ENCODE assay signal across 1 cellular context in the genomic region with DNA sequence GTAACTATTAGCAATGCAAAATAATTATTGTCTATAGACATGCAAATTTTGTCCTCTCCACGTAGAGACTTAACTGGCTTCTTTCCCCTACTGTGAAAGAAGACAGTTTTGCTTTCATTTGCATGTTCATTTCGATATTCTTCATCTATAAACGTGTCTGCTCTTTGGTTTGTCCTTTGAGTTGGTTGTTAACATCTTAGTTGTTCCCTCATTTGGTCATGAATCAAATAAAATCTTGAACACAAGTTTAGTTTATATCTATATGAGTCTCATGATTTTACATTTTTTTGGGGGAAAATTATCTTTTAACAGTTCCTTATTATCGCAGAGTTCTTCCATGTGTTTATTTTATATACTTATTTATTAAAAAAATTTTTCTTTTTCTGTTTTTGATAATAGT.
TF ChIP-seq lines count a peak whose summit lies in the region.

No MANE protein-coding gene starts in this region.

TF ChIP-seq in GM23338, 12 proteins besides CTCF, POLR2A, EP300 and RAD21 (continued from another document):
- TF ChIP-seq, protein P1, sequence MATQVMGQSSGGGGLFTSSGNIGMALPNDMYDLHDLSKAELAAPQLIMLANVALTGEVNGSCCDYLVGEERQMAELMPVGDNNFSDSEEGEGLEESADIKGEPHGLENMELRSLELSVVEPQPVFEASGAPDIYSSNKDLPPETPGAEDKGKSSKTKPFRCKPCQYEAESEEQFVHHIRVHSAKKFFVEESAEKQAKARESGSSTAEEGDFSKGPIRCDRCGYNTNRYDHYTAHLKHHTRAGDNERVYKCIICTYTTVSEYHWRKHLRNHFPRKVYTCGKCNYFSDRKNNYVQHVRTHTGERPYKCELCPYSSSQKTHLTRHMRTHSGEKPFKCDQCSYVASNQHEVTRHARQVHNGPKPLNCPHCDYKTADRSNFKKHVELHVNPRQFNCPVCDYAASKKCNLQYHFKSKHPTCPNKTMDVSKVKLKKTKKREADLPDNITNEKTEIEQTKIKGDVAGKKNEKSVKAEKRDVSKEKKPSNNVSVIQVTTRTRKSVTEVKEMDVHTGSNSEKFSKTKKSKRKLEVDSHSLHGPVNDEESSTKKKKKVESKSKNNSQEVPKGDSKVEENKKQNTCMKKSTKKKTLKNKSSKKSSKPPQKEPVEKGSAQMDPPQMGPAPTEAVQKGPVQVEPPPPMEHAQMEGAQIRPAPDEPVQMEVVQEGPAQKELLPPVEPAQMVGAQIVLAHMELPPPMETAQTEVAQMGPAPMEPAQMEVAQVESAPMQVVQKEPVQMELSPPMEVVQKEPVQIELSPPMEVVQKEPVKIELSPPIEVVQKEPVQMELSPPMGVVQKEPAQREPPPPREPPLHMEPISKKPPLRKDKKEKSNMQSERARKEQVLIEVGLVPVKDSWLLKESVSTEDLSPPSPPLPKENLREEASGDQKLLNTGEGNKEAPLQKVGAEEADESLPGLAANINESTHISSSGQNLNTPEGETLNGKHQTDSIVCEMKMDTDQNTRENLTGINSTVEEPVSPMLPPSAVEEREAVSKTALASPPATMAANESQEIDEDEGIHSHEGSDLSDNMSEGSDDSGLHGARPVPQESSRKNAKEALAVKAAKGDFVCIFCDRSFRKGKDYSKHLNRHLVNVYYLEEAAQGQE (IDR thresholded peaks at IDR 0.05; ENCODE audit: unreplicated experiment) = no peak
- TF ChIP-seq ZNF114 (CRISPR knock-in tag; IDR thresholded peaks at IDR 0.05) = no peak
- TF ChIP-seq NANOG (IDR thresholded peaks at IDR 0.05; ENCODE audit: borderline replicate concordance) = no peak
